In genomic region chr6:157830354-157831017, GRCh38 we compare ENCODE assay signal across 8 cellular contexts. TPM values are rescaled to one million over a fixed set of nuclear protein-coding genes. Genes with fewer than 3 reads are reported as not detected.
DNase-seq lines count a peak whose midpoint lies in the region; ATAC-seq, FAIRE-seq and TF ChIP-seq lines count a peak whose summit lies in the region.

No MANE protein-coding gene starts in this region.

- H3K4me1 ChIP-seq in HUES6 (ENCODE audit: control insufficient read depth, insufficient read depth, low read length), result peaks cover 55% of the 10 kb centered on the region
- H3K4me1 ChIP-seq in foreskin keratinocyte, result peaks cover 23% of the 10 kb centered on the region

- no peaks in the 10 kb centered on the region; the same call in 1 of the 2 replicates for H3K9me3 ChIP-seq in HUES6 (ENCODE audit: control insufficient read depth, insufficient read depth, low read depth, low read length)

- FAIRE-seq in GM12891 (lab: Jason Lieb, UNC), result peak; percentile 61

- TF ChIP-seq CTCF in foreskin keratinocyte (conservative IDR thresholded peaks at IDR 0.05), result no peak

- H3K9ac ChIP-seq in HUES6 (ENCODE audit: low read length), result no peak overlapping the region

- ATAC-seq in GM21529 (IDR thresholded peaks at IDR 0.05; ENCODE audit: unreplicated experiment), result peak; percentile 94
- ATAC-seq in foreskin keratinocyte, result no peak

- no peak for TF ChIP-seq POLR2A in GM12891 (IDR thresholded peaks at IDR 0.05; ENCODE audit: low read depth, low read length)

- no peak overlapping the region for H3K4me3 ChIP-seq in HUES6 (ENCODE audit: low read depth, low read length)

- 0 out of 2 replicates have a peak overlapping the region, but pooled peaks have one; percentile 67 for H3K27ac ChIP-seq in HUES6 (ENCODE audit: low read depth, low read length)
- H3K27ac ChIP-seq in foreskin keratinocyte, result peak overlapping the region; percentile 1

- DNase-seq in GM12891 (ENCODE audit: insufficient read length, low spot score), result no peak
- DNase-seq in foreskin keratinocyte, result no peak
- DNase-seq in SHP77 treated with DMSO at 0.1 percent for 48 hours (lab: John Stamatoyannopoulos, UW), result no peak
- DNase-seq in NOMO-1 treated with DMSO at 0.1 percent for 48 hours (lab: John Stamatoyannopoulos, UW; ENCODE audit: unreplicated experiment), result no peak
- DNase-seq in LoVo (ENCODE audit: low spot score), result no peak
- no peak for DNase-seq in HUDEP-2 (lab: John Stamatoyannopoulos, UW; ENCODE audit: unreplicated experiment in 76 of 76)

- H3K36me3 ChIP-seq in HUES6 (ENCODE audit: control insufficient read depth, insufficient read depth, low read length), result no peaks in the 10 kb centered on the region; the same call in 1 of the 2 replicates

- H3K27me3 ChIP-seq in HUES6 (ENCODE audit: control insufficient read depth, insufficient read depth, low read length) (no peaks in the 10 kb centered on the region), foreskin keratinocyte (no peaks in the 10 kb centered on the region)

TF ChIP-seq in GM12891, 5 proteins besides CTCF, POLR2A, EP300 and RAD21:
- peak; percentile 78 for TF ChIP-seq SPI1 (IDR thresholded peaks at IDR 0.05; ENCODE audit: low read depth, low read length)
- TF ChIP-seq POLR2AphosphoS5 (IDR thresholded peaks at IDR 0.05; ENCODE audit: low read depth, low read length), result no peak

RNA-seq across cellular contexts. Expression of gene SNX9, which starts 7.4 kb away (rescaled TPM):
- polyA plus RNA-seq in GM12891 (2012; ENCODE audit: low read depth, missing spikeins), result 1.6 TPM
- total RNA-seq in foreskin keratinocyte, result 48.5 and 56.1 TPM in 2 replicates
- polyA plus RNA-seq in foreskin keratinocyte, result 25.4 and 27.1 TPM in 2 replicates
